In the genomic region with DNA sequence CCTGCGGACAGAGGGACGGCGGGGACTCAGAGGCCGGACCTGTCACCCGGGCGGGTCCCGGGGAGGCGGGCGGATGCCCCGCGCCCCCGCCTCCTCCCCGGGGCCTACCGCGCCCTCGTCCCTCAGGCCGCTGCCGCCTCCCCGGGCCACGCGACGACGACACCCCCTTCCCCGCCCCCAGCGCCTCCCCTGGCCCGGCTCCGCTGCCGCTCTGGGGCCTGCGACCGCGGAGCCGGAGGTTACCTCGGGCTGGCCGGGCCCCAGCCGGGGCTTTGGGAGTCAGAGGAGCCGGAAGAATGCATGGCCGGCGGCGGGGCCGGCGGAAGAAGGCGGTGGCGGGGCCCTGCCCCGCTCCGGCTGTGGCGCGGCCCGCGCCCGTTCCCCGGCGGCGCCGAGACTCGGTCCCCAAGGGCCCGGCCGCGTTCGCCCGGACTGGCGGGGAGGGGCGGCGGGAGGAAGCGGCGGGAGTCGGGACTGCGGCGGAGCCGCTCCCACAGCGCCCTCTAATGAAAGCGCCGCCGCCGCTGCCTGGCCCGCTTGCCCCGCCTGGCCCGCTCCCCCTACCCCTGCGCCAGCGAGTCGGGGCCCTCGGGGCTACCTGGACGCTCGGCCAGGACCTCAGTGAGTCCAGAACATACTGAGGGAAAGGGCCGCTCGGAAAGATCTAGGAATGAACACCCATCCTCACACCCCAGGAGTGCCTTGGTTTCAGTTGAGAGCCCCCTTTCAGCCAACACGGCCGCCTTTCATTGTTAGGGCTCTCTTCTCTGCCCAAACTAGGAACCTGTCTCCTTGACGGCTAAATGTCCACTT, we compare ENCODE assay signal across 1 cellular context.
A peak's percentile ranks its signal among the peaks of the same experiment; 100 is the strongest.
TF ChIP-seq lines count a peak whose summit lies in the region.

A gene with protein sequence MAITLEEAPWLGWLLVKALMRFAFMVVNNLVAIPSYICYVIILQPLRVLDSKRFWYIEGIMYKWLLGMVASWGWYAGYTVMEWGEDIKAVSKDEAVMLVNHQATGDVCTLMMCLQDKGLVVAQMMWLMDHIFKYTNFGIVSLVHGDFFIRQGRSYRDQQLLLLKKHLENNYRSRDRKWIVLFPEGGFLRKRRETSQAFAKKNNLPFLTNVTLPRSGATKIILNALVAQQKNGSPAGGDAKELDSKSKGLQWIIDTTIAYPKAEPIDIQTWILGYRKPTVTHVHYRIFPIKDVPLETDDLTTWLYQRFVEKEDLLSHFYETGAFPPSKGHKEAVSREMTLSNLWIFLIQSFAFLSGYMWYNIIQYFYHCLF (minus strand): TSS at position 434 of the 813 bp plus-strand sequence. CDS start 1,467 bp downstream, outside the sequence.

TF ChIP-seq in HEK293, 187 proteins besides CTCF, POLR2A, EP300 and RAD21 (continued from another document):
- TF ChIP-seq, protein P1, sequence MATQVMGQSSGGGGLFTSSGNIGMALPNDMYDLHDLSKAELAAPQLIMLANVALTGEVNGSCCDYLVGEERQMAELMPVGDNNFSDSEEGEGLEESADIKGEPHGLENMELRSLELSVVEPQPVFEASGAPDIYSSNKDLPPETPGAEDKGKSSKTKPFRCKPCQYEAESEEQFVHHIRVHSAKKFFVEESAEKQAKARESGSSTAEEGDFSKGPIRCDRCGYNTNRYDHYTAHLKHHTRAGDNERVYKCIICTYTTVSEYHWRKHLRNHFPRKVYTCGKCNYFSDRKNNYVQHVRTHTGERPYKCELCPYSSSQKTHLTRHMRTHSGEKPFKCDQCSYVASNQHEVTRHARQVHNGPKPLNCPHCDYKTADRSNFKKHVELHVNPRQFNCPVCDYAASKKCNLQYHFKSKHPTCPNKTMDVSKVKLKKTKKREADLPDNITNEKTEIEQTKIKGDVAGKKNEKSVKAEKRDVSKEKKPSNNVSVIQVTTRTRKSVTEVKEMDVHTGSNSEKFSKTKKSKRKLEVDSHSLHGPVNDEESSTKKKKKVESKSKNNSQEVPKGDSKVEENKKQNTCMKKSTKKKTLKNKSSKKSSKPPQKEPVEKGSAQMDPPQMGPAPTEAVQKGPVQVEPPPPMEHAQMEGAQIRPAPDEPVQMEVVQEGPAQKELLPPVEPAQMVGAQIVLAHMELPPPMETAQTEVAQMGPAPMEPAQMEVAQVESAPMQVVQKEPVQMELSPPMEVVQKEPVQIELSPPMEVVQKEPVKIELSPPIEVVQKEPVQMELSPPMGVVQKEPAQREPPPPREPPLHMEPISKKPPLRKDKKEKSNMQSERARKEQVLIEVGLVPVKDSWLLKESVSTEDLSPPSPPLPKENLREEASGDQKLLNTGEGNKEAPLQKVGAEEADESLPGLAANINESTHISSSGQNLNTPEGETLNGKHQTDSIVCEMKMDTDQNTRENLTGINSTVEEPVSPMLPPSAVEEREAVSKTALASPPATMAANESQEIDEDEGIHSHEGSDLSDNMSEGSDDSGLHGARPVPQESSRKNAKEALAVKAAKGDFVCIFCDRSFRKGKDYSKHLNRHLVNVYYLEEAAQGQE (tag by site-specific recombination; IDR thresholded peaks at IDR 0.05) = no peak
- TF ChIP-seq, protein P2, sequence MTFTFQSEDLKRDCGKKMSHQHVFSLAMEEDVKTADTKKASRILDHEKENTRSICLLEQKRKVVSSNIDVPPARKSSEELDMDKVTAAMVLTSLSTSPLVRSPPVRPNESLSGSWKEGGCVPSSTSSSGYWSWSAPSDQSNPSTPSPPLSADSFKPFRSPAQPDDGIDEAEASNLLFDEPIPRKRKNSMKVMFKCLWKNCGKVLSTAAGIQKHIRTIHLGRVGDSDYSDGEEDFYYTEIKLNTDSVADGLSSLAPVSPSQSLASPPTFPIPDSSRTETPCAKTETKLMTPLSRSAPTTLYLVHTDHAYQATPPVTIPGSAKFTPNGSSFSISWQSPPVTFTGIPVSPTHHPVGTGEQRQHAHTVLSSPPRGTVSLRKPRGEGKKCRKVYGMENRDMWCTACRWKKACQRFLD (tag by site-specific recombination; IDR thresholded peaks at IDR 0.05) = no peak
- TF ChIP-seq, protein P3, sequence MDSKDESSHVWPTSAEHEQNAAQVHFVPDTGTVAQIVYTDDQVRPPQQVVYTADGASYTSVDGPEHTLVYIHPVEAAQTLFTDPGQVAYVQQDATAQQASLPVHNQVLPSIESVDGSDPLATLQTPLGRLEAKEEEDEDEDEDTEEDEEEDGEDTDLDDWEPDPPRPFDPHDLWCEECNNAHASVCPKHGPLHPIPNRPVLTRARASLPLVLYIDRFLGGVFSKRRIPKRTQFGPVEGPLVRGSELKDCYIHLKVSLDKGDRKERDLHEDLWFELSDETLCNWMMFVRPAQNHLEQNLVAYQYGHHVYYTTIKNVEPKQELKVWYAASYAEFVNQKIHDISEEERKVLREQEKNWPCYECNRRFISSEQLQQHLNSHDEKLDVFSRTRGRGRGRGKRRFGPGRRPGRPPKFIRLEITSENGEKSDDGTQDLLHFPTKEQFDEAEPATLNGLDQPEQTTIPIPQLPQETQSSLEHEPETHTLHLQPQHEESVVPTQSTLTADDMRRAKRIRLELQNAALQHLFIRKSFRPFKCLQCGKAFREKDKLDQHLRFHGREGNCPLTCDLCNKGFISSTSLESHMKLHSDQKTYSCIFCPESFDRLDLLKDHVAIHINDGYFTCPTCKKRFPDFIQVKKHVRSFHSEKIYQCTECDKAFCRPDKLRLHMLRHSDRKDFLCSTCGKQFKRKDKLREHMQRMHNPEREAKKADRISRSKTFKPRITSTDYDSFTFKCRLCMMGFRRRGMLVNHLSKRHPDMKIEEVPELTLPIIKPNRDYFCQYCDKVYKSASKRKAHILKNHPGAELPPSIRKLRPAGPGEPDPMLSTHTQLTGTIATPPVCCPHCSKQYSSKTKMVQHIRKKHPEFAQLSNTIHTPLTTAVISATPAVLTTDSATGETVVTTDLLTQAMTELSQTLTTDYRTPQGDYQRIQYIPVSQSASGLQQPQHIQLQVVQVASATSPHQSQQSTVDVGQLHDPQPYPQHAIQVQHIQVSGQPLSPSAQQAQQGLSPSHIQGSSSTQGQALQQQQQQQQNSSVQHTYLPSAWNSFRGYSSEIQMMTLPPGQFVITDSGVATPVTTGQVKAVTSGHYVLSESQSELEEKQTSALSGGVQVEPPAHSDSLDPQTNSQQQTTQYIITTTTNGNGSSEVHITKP (tag by site-specific recombination; IDR thresholded peaks at IDR 0.05) = no peak
- TF ChIP-seq ZXDB (tag by site-specific recombination; IDR thresholded peaks at IDR 0.05) = peak; percentile 51; the same call in 1 of the 2 replicates
- no peak for TF ChIP-seq ZNF394 (tag by site-specific recombination; IDR thresholded peaks at IDR 0.05; ENCODE audit: borderline replicate concordance)
- no peak for TF ChIP-seq ZNF140 (tag by site-specific recombination; IDR thresholded peaks at IDR 0.05)
- TF ChIP-seq, protein P4, sequence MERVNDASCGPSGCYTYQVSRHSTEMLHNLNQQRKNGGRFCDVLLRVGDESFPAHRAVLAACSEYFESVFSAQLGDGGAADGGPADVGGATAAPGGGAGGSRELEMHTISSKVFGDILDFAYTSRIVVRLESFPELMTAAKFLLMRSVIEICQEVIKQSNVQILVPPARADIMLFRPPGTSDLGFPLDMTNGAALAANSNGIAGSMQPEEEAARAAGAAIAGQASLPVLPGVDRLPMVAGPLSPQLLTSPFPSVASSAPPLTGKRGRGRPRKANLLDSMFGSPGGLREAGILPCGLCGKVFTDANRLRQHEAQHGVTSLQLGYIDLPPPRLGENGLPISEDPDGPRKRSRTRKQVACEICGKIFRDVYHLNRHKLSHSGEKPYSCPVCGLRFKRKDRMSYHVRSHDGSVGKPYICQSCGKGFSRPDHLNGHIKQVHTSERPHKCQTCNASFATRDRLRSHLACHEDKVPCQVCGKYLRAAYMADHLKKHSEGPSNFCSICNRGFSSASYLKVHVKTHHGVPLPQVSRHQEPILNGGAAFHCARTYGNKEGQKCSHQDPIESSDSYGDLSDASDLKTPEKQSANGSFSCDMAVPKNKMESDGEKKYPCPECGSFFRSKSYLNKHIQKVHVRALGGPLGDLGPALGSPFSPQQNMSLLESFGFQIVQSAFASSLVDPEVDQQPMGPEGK (tag by site-specific recombination; IDR thresholded peaks at IDR 0.05) = peak; percentile 81
- TF ChIP-seq ZNF768 (tag by site-specific recombination; IDR thresholded peaks at IDR 0.05) = no peak
- no peak for TF ChIP-seq HOXC10 (CRISPR knock-in tag; IDR thresholded peaks at IDR 0.05)
- TF ChIP-seq ZNF2 (tag by site-specific recombination; IDR thresholded peaks at IDR 0.05) = peak; percentile 64; the same call in 1 of the 2 replicates
- TF ChIP-seq ZNF658 (tag by site-specific recombination; IDR thresholded peaks at IDR 0.05) = no peak
- TF ChIP-seq, protein P5, sequence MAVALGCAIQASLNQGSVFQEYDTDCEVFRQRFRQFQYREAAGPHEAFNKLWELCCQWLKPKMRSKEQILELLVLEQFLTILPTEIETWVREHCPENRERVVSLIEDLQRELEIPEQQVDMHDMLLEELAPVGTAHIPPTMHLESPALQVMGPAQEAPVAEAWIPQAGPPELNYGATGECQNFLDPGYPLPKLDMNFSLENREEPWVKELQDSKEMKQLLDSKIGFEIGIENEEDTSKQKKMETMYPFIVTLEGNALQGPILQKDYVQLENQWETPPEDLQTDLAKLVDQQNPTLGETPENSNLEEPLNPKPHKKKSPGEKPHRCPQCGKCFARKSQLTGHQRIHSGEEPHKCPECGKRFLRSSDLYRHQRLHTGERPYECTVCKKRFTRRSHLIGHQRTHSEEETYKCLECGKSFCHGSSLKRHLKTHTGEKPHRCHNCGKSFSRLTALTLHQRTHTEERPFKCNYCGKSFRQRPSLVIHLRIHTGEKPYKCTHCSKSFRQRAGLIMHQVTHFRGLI (tag by site-specific recombination; IDR thresholded peaks at IDR 0.05) = peak; percentile 36; the same call in 1 of the 2 replicates
- TF ChIP-seq, protein P6, sequence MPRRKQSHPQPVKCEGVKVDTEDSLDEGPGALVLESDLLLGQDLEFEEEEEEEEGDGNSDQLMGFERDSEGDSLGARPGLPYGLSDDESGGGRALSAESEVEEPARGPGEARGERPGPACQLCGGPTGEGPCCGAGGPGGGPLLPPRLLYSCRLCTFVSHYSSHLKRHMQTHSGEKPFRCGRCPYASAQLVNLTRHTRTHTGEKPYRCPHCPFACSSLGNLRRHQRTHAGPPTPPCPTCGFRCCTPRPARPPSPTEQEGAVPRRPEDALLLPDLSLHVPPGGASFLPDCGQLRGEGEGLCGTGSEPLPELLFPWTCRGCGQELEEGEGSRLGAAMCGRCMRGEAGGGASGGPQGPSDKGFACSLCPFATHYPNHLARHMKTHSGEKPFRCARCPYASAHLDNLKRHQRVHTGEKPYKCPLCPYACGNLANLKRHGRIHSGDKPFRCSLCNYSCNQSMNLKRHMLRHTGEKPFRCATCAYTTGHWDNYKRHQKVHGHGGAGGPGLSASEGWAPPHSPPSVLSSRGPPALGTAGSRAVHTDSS (tag by site-specific recombination; IDR thresholded peaks at IDR 0.05) = no peak
- no peak for TF ChIP-seq KLF9 (tag by site-specific recombination; IDR thresholded peaks at IDR 0.05; ENCODE audit: low read depth)
- peak; percentile 74 for TF ChIP-seq ZNF600 (tag by site-specific recombination; IDR thresholded peaks at IDR 0.05)
- no peak for TF ChIP-seq ZNF19 (tag by site-specific recombination; IDR thresholded peaks at IDR 0.05; ENCODE audit: low read depth)
- TF ChIP-seq, protein P7, sequence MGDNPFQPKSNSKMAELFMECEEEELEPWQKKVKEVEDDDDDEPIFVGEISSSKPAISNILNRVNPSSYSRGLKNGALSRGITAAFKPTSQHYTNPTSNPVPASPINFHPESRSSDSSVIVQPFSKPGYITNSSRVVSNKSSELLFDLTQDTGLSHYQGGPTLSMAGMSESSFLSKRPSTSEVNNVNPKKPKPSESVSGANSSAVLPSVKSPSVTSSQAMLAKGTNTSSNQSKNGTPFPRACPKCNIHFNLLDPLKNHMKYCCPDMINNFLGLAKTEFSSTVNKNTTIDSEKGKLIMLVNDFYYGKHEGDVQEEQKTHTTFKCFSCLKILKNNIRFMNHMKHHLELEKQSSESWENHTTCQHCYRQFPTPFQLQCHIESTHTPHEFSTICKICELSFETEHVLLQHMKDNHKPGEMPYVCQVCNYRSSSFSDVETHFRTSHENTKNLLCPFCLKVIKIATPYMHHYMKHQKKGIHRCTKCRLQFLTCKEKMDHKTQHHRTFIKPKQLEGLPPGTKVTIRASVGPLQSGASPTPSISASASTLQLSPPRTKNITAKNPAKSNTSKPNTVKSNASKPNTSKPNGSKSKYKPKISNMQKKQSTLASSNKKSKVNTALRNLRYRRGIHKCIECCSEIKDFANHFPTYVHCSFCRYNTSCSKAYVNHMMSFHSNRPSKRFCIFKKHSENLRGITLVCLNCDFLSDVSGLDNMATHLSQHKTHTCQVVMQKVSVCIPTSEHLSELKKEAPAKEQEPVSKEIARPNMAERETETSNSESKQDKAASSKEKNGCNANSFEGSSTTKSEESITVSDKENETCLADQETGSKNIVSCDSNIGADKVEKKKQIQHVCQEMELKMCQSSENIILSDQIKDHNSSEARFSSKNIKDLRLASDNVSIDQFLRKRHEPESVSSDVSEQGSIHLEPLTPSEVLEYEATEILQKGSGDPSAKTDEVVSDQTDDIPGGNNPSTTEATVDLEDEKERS (tag by site-specific recombination; IDR thresholded peaks at IDR 0.05) = no peak
- no peak for TF ChIP-seq ZNF549 (tag by site-specific recombination; IDR thresholded peaks at IDR 0.05)
- TF ChIP-seq ZNF629 (tag by site-specific recombination; IDR thresholded peaks at IDR 0.05) = no peak
- no peak for TF ChIP-seq ZNF707 (tag by site-specific recombination; IDR thresholded peaks at IDR 0.05)
- TF ChIP-seq, protein P8, sequence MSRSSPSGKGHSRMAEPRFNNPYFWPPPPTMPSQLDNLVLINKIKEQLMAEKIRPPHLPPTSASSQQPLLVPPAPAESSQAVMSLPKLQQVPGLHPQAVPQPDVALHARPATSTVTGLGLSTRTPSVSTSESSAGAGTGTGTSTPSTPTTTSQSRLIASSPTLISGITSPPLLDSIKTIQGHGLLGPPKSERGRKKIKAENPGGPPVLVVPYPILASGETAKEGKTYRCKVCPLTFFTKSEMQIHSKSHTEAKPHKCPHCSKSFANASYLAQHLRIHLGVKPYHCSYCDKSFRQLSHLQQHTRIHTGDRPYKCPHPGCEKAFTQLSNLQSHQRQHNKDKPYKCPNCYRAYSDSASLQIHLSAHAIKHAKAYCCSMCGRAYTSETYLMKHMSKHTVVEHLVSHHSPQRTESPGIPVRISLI (tag by site-specific recombination; IDR thresholded peaks at IDR 0.05) = no peak
- no peak for TF ChIP-seq ZNF121 (tag by site-specific recombination; IDR thresholded peaks at IDR 0.05)
- TF ChIP-seq BCL11B (tag by site-specific recombination; IDR thresholded peaks at IDR 0.05; ENCODE audit: low read depth) = no peak
- no peak for TF ChIP-seq ZFP41 (tag by site-specific recombination; IDR thresholded peaks at IDR 0.05; ENCODE audit: borderline replicate concordance)
- no peak for TF ChIP-seq ZNF792 (tag by site-specific recombination; IDR thresholded peaks at IDR 0.05)
